Comparison of ENCODE assay signal across 2 cellular contexts in the genomic region with DNA sequence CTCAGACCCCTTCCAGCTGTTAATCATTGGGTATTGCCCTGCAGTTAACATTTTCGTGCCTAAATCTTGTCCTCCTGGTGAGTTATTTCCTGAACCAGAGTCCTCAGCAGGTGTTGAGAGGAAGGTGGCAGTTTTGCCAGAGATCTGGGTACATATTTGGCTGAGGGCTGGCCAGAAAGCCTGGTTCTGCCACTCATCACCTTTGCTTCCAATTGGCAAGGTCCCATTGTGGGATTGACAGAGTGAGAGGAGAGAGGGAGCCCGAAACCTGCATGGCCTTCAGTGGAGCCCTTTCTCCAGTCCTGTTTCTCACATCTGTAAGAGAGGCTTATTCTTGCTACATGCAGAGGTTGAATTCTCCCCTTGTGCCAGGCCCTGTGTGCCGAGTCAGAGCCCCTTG.
TF ChIP-seq lines count a peak whose summit lies in the region.

No MANE protein-coding gene starts in this region.

TF ChIP-seq in H1, 55 proteins besides CTCF, POLR2A, EP300 and RAD21:
- no peak for TF ChIP-seq SP1 (IDR thresholded peaks at IDR 0.05; ENCODE audit: low read depth, low read length)
- no peak for TF ChIP-seq SAP30 (IDR thresholded peaks at IDR 0.05; ENCODE audit: insufficient read depth, insufficient replicate concordance, low read length)
- no peak for TF ChIP-seq EZH2 (IDR thresholded peaks at IDR 0.05; ENCODE audit: low read depth, low read length, severe bottlenecking)
- no peak for TF ChIP-seq SUZ12 (IDR thresholded peaks at IDR 0.05; ENCODE audit: low read length)
- TF ChIP-seq KDM1A (IDR thresholded peaks at IDR 0.05; ENCODE audit: borderline replicate concordance, low read length) = no peak
- no peak for TF ChIP-seq SP2 (IDR thresholded peaks at IDR 0.05; ENCODE audit: low read length)
- no peak for TF ChIP-seq SIX5 (IDR thresholded peaks at IDR 0.05; ENCODE audit: low read depth, low read length)
- no peak for TF ChIP-seq ATF2 (IDR thresholded peaks at IDR 0.05; ENCODE audit: low read length)
- TF ChIP-seq TCF12 (IDR thresholded peaks at IDR 0.05; ENCODE audit: low read depth, low read length) = no peak
- no peak for TF ChIP-seq BRCA1 (IDR thresholded peaks at IDR 0.05; ENCODE audit: low read depth, low read length)
- no peak for TF ChIP-seq CTBP2 (IDR thresholded peaks at IDR 0.05; ENCODE audit: borderline replicate concordance, insufficient read depth, insufficient read length, low read length)

TF ChIP-seq in liver, 16 proteins besides CTCF, POLR2A, EP300 and RAD21:
- TF ChIP-seq NR2F2 (IDR thresholded peaks at IDR 0.05) (no peak), FOXA1 (IDR thresholded peaks at IDR 0.05) (no peak), RXRA (IDR thresholded peaks at IDR 0.05) (peak; percentile 72 to 80), JUND (IDR thresholded peaks at IDR 0.05) (no peak), SP1 (IDR thresholded peaks at IDR 0.05) (peak; percentile 70), EGR1 (IDR thresholded peaks at IDR 0.05; ENCODE audit: low read depth in 2 of 2) (no peak), YY1 (IDR thresholded peaks at IDR 0.05) (no peak), FOXA2 (IDR thresholded peaks at IDR 0.05) (no peak), HNF4A (conservative IDR thresholded peaks at IDR 0.05) (peak in 1 of 2 donors; percentile 25), GABPA (IDR thresholded peaks at IDR 0.05 in 1 of 2, conservative IDR thresholded peaks at IDR 0.05 in 1 of 2) (no peak), MAX (IDR thresholded peaks at IDR 0.05) (peak; percentile 17), TAF1 (conservative IDR thresholded peaks at IDR 0.05) (no peak), HNF4G (IDR thresholded peaks at IDR 0.05) (no peak), REST (IDR thresholded peaks at IDR 0.05) (peak; percentile 20)
- TF ChIP-seq, protein P1, sequence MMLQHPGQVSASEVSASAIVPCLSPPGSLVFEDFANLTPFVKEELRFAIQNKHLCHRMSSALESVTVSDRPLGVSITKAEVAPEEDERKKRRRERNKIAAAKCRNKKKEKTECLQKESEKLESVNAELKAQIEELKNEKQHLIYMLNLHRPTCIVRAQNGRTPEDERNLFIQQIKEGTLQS (IDR thresholded peaks at IDR 0.05) = no peak
- TF ChIP-seq, protein P2, sequence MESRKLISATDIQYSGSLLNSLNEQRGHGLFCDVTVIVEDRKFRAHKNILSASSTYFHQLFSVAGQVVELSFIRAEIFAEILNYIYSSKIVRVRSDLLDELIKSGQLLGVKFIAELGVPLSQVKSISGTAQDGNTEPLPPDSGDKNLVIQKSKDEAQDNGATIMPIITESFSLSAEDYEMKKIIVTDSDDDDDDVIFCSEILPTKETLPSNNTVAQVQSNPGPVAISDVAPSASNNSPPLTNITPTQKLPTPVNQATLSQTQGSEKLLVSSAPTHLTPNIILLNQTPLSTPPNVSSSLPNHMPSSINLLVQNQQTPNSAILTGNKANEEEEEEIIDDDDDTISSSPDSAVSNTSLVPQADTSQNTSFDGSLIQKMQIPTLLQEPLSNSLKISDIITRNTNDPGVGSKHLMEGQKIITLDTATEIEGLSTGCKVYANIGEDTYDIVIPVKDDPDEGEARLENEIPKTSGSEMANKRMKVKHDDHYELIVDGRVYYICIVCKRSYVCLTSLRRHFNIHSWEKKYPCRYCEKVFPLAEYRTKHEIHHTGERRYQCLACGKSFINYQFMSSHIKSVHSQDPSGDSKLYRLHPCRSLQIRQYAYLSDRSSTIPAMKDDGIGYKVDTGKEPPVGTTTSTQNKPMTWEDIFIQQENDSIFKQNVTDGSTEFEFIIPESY (IDR thresholded peaks at IDR 0.05) = no peak
